Comparison of ENCODE assay signal across 12 cellular contexts in genomic region chr7:6639032-6639431, GRCh38. TPM values are rescaled to one million over a fixed set of nuclear protein-coding genes. Genes with fewer than 3 reads are reported as not detected.
DNase-seq lines count a peak whose midpoint lies in the region; ATAC-seq, FAIRE-seq and TF ChIP-seq lines count a peak whose summit lies in the region.
"Had no signal": no experiment of that assay in that cellular context is flagged by ENCODE, and none has a peak within 500 bp of the region (broad histone marks: within the 10 kb centered on the region; RNA-seq: fewer than 3 reads in every experiment).

No MANE protein-coding gene starts in this region.

- no peaks in the 10 kb centered on the region for H3K36me3 ChIP-seq in breast epithelium

- peak overlapping the region; percentile 46 for H3K27ac Mint-ChIP-seq in MCF 10A (ENCODE audit: low read depth, unreplicated experiment)
- H3K27ac Mint-ChIP-seq in activated T-helper 1 cell treated with anti-CD3 and anti-CD28 coated beads, Interleukin-12 subunit alpha, Interleukin-12 subunit beta, Interleukin-2, Interleukin-4 antibody, amounts not matched to agents 30 ng/mL and 10 ng/mL and 1 ng/mL, durations not matched to agents 14 hours and 24 hours and 36 hours, result no peak overlapping the region
- peak overlapping the region; percentile 93 for H3K27ac Mint-ChIP-seq in memory B cell

- H3K27me3 Mint-ChIP-seq in MCF 10A (ENCODE audit: insufficient read depth, unreplicated experiment), result no peaks in the 10 kb centered on the region
- no peaks in the 10 kb centered on the region for H3K27me3 Mint-ChIP-seq in activated T-helper 1 cell treated with anti-CD3 and anti-CD28 coated beads, Interleukin-12 subunit alpha, Interleukin-12 subunit beta, Interleukin-2, Interleukin-4 antibody, amounts not matched to agents 30 ng/mL and 10 ng/mL and 1 ng/mL, durations not matched to agents 14 hours and 24 hours and 36 hours (ENCODE audit: insufficient read depth)
- H3K27me3 Mint-ChIP-seq in memory B cell, result no peaks in the 10 kb centered on the region

- POLR2A ChIA-PET in MCF 10A (lab: Yijun Ruan, JAX), result no interaction called here

- peak; percentile 50 for FAIRE-seq in urothelium cell line (lab: Jason Lieb, UNC)
- FAIRE-seq in HTR-8/SVneo (lab: Jason Lieb, UNC), result no peak

- peaks cover 16% of the 10 kb centered on the region for H3K4me1 Mint-ChIP-seq in MCF 10A (ENCODE audit: insufficient read depth, unreplicated experiment)
- peaks cover 19% of the 10 kb centered on the region for H3K4me1 Mint-ChIP-seq in activated T-helper 1 cell treated with anti-CD3 and anti-CD28 coated beads, Interleukin-12 subunit alpha, Interleukin-12 subunit beta, Interleukin-2, Interleukin-4 antibody, amounts not matched to agents 30 ng/mL and 10 ng/mL and 1 ng/mL, durations not matched to agents 14 hours and 24 hours and 36 hours (ENCODE audit: low read depth)
- peaks cover 24% of the 10 kb centered on the region for H3K4me1 Mint-ChIP-seq in memory B cell

- no TSS peak for BruUV-seq in MCF 10A (replicated peaks; lab: Mats Ljungman, UMichigan)

- H3K4me1 ChIP-seq in breast epithelium, result peaks cover 6 to 8% of the 10 kb centered on the region in 2 donors

- peaks cover 22% of the 10 kb centered on the region for H3K36me3 Mint-ChIP-seq in MCF 10A (ENCODE audit: insufficient read depth, unreplicated experiment)
- peaks cover 37% of the 10 kb centered on the region for H3K36me3 Mint-ChIP-seq in activated T-helper 1 cell treated with anti-CD3 and anti-CD28 coated beads, Interleukin-12 subunit alpha, Interleukin-12 subunit beta, Interleukin-2, Interleukin-4 antibody, amounts not matched to agents 30 ng/mL and 10 ng/mL and 1 ng/mL, durations not matched to agents 14 hours and 24 hours and 36 hours (ENCODE audit: low read depth)
- H3K36me3 Mint-ChIP-seq in memory B cell, result peaks cover 22% of the 10 kb centered on the region

- H3K27me3 ChIP-seq in breast epithelium, result no peaks in the 10 kb centered on the region

- intact Hi-C loops in MCF 10A (cut with micrococcal nuclease), result no loop called here
- intact Hi-C loops in breast epithelium (cut with DNase I; ENCODE audit: low total_unique reads), result no loop called here
- intact Hi-C loops in activated T-helper 1 cell treated with anti-CD3 and anti-CD28 coated beads, Interleukin-12 subunit alpha, Interleukin-12 subunit beta, Interleukin-2, Interleukin-4 antibody, amounts not matched to agents 30 ng/mL and 10 ng/mL and 1 ng/mL, durations not matched to agents 14 hours and 24 hours and 36 hours (cut with micrococcal nuclease), result loop anchor here (10.0 kb wide), 1 partner anchor 64 kb away; the partner anchor contains the start of gene ZDHHC4

- H3K9me3 Mint-ChIP-seq in MCF 10A (ENCODE audit: unreplicated experiment) (no peaks in the 10 kb centered on the region), memory B cell (peaks cover under 1% of the 10 kb centered on the region)
- no peaks in the 10 kb centered on the region for H3K9me3 Mint-ChIP-seq in activated T-helper 1 cell treated with anti-CD3 and anti-CD28 coated beads, Interleukin-12 subunit alpha, Interleukin-12 subunit beta, Interleukin-2, Interleukin-4 antibody, amounts not matched to agents 30 ng/mL and 10 ng/mL and 1 ng/mL, durations not matched to agents 14 hours and 24 hours and 36 hours

- no peaks in the 10 kb centered on the region for H3K9me3 ChIP-seq in breast epithelium

- no peak for TF ChIP-seq CTCF in MCF 10A (IDR thresholded peaks at IDR 0.05; ENCODE audit: unreplicated experiment)
- TF ChIP-seq CTCF in breast epithelium (IDR thresholded peaks at IDR 0.05), result no peak

- no peak for TF ChIP-seq POLR2A in breast epithelium (IDR thresholded peaks at IDR 0.05)

- H3K27ac ChIP-seq in breast epithelium, result peak overlapping the region in 1 of 2 donors; percentile 98

- DNase-seq in MCF 10A (ENCODE audit: unreplicated experiment) (no peak), breast epithelium (ENCODE audit: low spot score in 2 of 2) (no peak), memory B cell (ENCODE audit: low spot score in 2 of 2) (no peak), urothelium cell line (ENCODE audit: low spot score) (no peak), HTR-8/SVneo (ENCODE audit: insufficient read length, low spot score) (no peak)
- no peak for DNase-seq in activated T-helper 1 cell treated with anti-CD3 and anti-CD28 coated beads, Interleukin-12 subunit alpha, Interleukin-12 subunit beta, Interleukin-2, Interleukin-4 antibody, amounts not matched to agents 30 ng/mL and 10 ng/mL and 1 ng/mL, durations not matched to agents 14 hours and 24 hours and 36 hours (ENCODE audit: low spot score)
- DNase-seq: foreskin fibroblast; NCI-H1105 treated with DMSO at 0.1 percent for 48 hours; stimulated activated CD4-positive, alpha-beta T cell treated with anti-CD3 and anti-CD28 coated beads, Interleukin-4, amount 100 ng/mL, for 4 hours; SW 1271 had no signal

- peak overlapping the region in 1 of 3 donors; percentile 100 for H3K4me3 ChIP-seq in breast epithelium

- CTCF ChIA-PET in MCF 10A (lab: Yijun Ruan, JAX), result interaction anchor here (0.6 kb wide), 1 partner anchor 126 kb away, joined by 3 read pairs; no protein-coding TSS in a partner anchor

- peak overlapping the region; percentile 73 for H3K4me3 Mint-ChIP-seq in MCF 10A (ENCODE audit: unreplicated experiment)
- peak overlapping the region; percentile 84 for H3K4me3 Mint-ChIP-seq in activated T-helper 1 cell treated with anti-CD3 and anti-CD28 coated beads, Interleukin-12 subunit alpha, Interleukin-12 subunit beta, Interleukin-2, Interleukin-4 antibody, amounts not matched to agents 30 ng/mL and 10 ng/mL and 1 ng/mL, durations not matched to agents 14 hours and 24 hours and 36 hours
- peak overlapping the region; percentile 84 for H3K4me3 Mint-ChIP-seq in memory B cell

- ATAC-seq in memory B cell (ENCODE audit: low read depth) (no peak), HG02840 (IDR thresholded peaks at IDR 0.05; ENCODE audit: low FRiP score, unreplicated experiment) (no peak), GM19395 (IDR thresholded peaks at IDR 0.05; ENCODE audit: unreplicated experiment) (no peak)

RNA-seq across cellular contexts. Expression of gene ZNF316, which starts 1.9 kb away (rescaled TPM):
- total RNA-seq in MCF 10A (2022), result 26.1 and 27.1 TPM in 2 replicates
- 10 to 100 TPM; 10.2 to 21.4 (median 21.3) TPM for total RNA-seq in breast epithelium
- 30.7 and 33.8 TPM in 2 replicates for total RNA-seq in activated T-helper 1 cell treated with anti-CD3 and anti-CD28 coated beads, Interleukin-12 subunit alpha, Interleukin-12 subunit beta, Interleukin-2, Interleukin-4 antibody, amounts not matched to agents 30 ng/mL and 10 ng/mL and 1 ng/mL, durations not matched to agents 14 hours and 24 hours and 36 hours

RNA-seq across cellular contexts. Expression of gene ZNF853, which starts 23.6 kb away (rescaled TPM):
- not detected in 2 replicates for total RNA-seq in MCF 10A (2022)
- total RNA-seq in breast epithelium, result 10 to 100 TPM in 2 of 3 donors, 1 to 10 TPM in 1; 5.8 to 11.7 (median 11.5) TPM
- 0.41 and 0.42 TPM in 2 replicates for total RNA-seq in activated T-helper 1 cell treated with anti-CD3 and anti-CD28 coated beads, Interleukin-12 subunit alpha, Interleukin-12 subunit beta, Interleukin-2, Interleukin-4 antibody, amounts not matched to agents 30 ng/mL and 10 ng/mL and 1 ng/mL, durations not matched to agents 14 hours and 24 hours and 36 hours

RNA-seq across cellular contexts. Expression of gene INTS15, which starts 49.2 kb away (rescaled TPM):
- 25.4 and 26.5 TPM in 2 replicates for total RNA-seq in MCF 10A (2022)
- 10 to 100 TPM; 22.9 to 36.4 (median 28.2) TPM for total RNA-seq in breast epithelium
- total RNA-seq in activated T-helper 1 cell treated with anti-CD3 and anti-CD28 coated beads, Interleukin-12 subunit alpha, Interleukin-12 subunit beta, Interleukin-2, Interleukin-4 antibody, amounts not matched to agents 30 ng/mL and 10 ng/mL and 1 ng/mL, durations not matched to agents 14 hours and 24 hours and 36 hours, result 44.6 and 46.6 TPM in 2 replicates
